In genomic region chr19:5547881-5548280, GRCh38 we compare ENCODE assay signal across 8 cellular contexts. TPM values are rescaled to one million over a fixed set of nuclear protein-coding genes. Genes with fewer than 3 reads are reported as not detected.
A peak's percentile ranks its signal among the peaks of the same experiment; 100 is the strongest.
DNase-seq lines count a peak whose midpoint lies in the region; ATAC-seq and TF ChIP-seq lines count a peak whose summit lies in the region.

No MANE protein-coding gene starts in this region.

- H3K4me3 ChIP-seq in HFF-Myc (replicated peaks; ENCODE audit: low read depth, low read length) (no peak overlapping the region), fibroblast of villous mesenchyme (ENCODE audit: low read depth, low read length) (no peak overlapping the region)

- DNase-seq in DMS 273 treated with DMSO at 0.1 percent for 48 hours (lab: John Stamatoyannopoulos, UW): peak; percentile 64
- no peak for DNase-seq in HFF-Myc (ENCODE audit: extremely low read depth, low read depth)
- DNase-seq in SK-N-DZ (ENCODE audit: low spot score): peak; percentile 81
- peak; percentile 62 for DNase-seq in fibroblast of villous mesenchyme (ENCODE audit: low read depth)
- no peak for DNase-seq in type B pancreatic cell (ENCODE audit: extremely low spot score, unreplicated experiment)
- no peak for DNase-seq in caudate nucleus (lab: John Stamatoyannopoulos, UW)
- DNase-seq in NCI-H1694 treated with DMSO at 0.1 percent for 48 hours (lab: John Stamatoyannopoulos, UW): no peak

- H3K4me1 Mint-ChIP-seq in type B pancreatic cell (ENCODE audit: unreplicated experiment): peaks cover 6% of the 10 kb centered on the region
- no peaks in the 10 kb centered on the region for H3K4me1 Mint-ChIP-seq in activated T-helper 17 cell treated with anti-CD3 and anti-CD28 coated beads, Interleukin-2, amount 50 U/mL, for 72 hours

- no peaks in the 10 kb centered on the region for H3K9me3 Mint-ChIP-seq in type B pancreatic cell
- H3K9me3 Mint-ChIP-seq in activated T-helper 17 cell treated with anti-CD3 and anti-CD28 coated beads, Interleukin-2, amount 50 U/mL, for 72 hours: no peaks in the 10 kb centered on the region

- no peak overlapping the region for H3K27ac ChIP-seq in caudate nucleus (ENCODE audit: low read depth, low read length)

- peaks cover 27% of the 10 kb centered on the region for H3K27me3 Mint-ChIP-seq in type B pancreatic cell
- peaks cover 19% of the 10 kb centered on the region for H3K27me3 Mint-ChIP-seq in activated T-helper 17 cell treated with anti-CD3 and anti-CD28 coated beads, Interleukin-2, amount 50 U/mL, for 72 hours

- no peak overlapping the region for H3K4me3 Mint-ChIP-seq in type B pancreatic cell
- H3K4me3 Mint-ChIP-seq in activated T-helper 17 cell treated with anti-CD3 and anti-CD28 coated beads, Interleukin-2, amount 50 U/mL, for 72 hours: no peak overlapping the region

- TF ChIP-seq CTCF in HFF-Myc (IDR thresholded peaks at IDR 0.05; ENCODE audit: low read depth, low read length, missing control alignments) (peak; percentile 57), fibroblast of villous mesenchyme (IDR thresholded peaks at IDR 0.05; ENCODE audit: insufficient read depth, low read depth, low read length) (peak; percentile 71), type B pancreatic cell (conservative IDR thresholded peaks at IDR 0.05) (peak; percentile 76)

- no peaks in the 10 kb centered on the region for H3K36me3 Mint-ChIP-seq in type B pancreatic cell
- no peaks in the 10 kb centered on the region for H3K36me3 Mint-ChIP-seq in activated T-helper 17 cell treated with anti-CD3 and anti-CD28 coated beads, Interleukin-2, amount 50 U/mL, for 72 hours (ENCODE audit: low read depth)

- H3K27ac Mint-ChIP-seq in type B pancreatic cell: peak overlapping the region; percentile 40
- H3K27ac Mint-ChIP-seq in activated T-helper 17 cell treated with anti-CD3 and anti-CD28 coated beads, Interleukin-2, amount 50 U/mL, for 72 hours: no peak overlapping the region

- no peak for ATAC-seq in activated T-helper 17 cell treated with anti-CD3 and anti-CD28 coated beads, Interleukin-2, amount 50 U/mL, for 72 hours (replicated peaks)

RNA-seq across cellular contexts. Expression of gene TINCR, which starts 19.9 kb away (rescaled TPM):
- 0.09 TPM in 1 of 2 replicates, not detected in the other for polyA plus RNA-seq in SK-N-DZ (2014; cell fraction: cytosol; rRNA removed)
- polyA plus RNA-seq in SK-N-DZ (2014; cell fraction: nucleus; rRNA removed): not detected in 2 replicates
- not detected in 2 replicates for total RNA-seq in fibroblast of villous mesenchyme
- total RNA-seq in type B pancreatic cell (ENCODE audit: low replicate concordance): 9.0 and 52.4 TPM in 2 replicates
- total RNA-seq in activated T-helper 17 cell treated with anti-CD3 and anti-CD28 coated beads, Interleukin-2, amount 50 U/mL, for 72 hours: 1 to 10 TPM in 1 of 2 donors, under 1 TPM in 1; 0.48 to 2.4 TPM

Comparison
In these comparisons a context has a peak if more than half of its experiments do, and no peak if none do; other contexts are left out.
1. DNase-seq: peak in DMS 273 treated with DMSO at 0.1 percent for 48 hours (single experiment), SK-N-DZ (single experiment) and fibroblast of villous mesenchyme (single experiment); none in HFF-Myc (single experiment), type B pancreatic cell (single experiment), caudate nucleus (0 of 61) and NCI-H1694 treated with DMSO at 0.1 percent for 48 hours (single experiment).
2. Peak in every context shown above with its lines, with median percentiles within 50 percentile points of each other: CTCF ChIP-seq.